ENCODE assay signal across 8 cellular contexts in the genomic region with DNA sequence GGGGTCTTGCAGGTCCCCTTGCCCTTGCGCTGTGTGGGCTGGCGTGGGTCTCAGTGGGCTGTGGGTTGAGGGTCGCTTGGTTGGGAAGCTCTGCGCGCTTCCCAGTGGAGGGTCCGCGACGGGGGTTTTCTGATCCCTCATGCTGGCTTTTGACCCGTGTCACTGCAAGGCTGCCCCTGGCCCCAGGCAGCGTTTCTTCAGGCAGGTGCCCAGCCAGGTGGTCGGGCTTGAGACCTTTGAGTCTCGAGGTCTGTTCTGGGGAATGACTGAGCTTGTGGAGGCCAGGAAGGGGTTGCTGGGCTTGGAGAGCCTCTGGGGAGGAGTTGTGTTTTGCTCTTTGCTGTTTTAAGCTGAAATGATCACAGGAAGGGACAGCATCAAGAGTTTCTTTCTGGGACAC. TPM values are rescaled to one million over a fixed set of nuclear protein-coding genes. Genes with fewer than 3 reads are reported as not detected.
DNase-seq lines count a peak whose midpoint lies in the region; ATAC-seq lines count a peak whose summit lies in the region.

No MANE protein-coding gene starts in this region.

- POLR2A ChIA-PET in naive thymus-derived CD4-positive, alpha-beta T cell (lab: Charles Lee) = interaction anchor here (0.9 to 10.1 kb wide), 14 partner anchors 8 to 314 kb away, joined by 3 to 244 read pairs (median 8); partner anchors contain the start of genes FAAP20, MORN1 and RER1

- no peaks in the 10 kb centered on the region for H3K9me3 Mint-ChIP-seq in stimulated activated naive CD8-positive, alpha-beta T cell treated with anti-CD3 and anti-CD28 coated beads, Interleukin-15, Interleukin-2, amounts not matched to agents 100 ng/mL and 50 ng/mL, for 24 hours
- H3K9me3 Mint-ChIP-seq in naive thymus-derived CD4-positive, alpha-beta T cell = peaks cover 0 to 15% (median 0%) of the 10 kb centered on the region in 11 donors

- peaks cover 7% of the 10 kb centered on the region for H3K36me3 Mint-ChIP-seq in stimulated activated naive CD8-positive, alpha-beta T cell treated with anti-CD3 and anti-CD28 coated beads, Interleukin-15, Interleukin-2, amounts not matched to agents 100 ng/mL and 50 ng/mL, for 24 hours (ENCODE audit: low read depth)
- peaks cover 0 to 22% (median 7%) of the 10 kb centered on the region in 5 donors for H3K36me3 Mint-ChIP-seq in naive thymus-derived CD4-positive, alpha-beta T cell

- peak overlapping the region; percentile 90 for H3K27ac ChIP-seq in effector memory CD4-positive, alpha-beta T cell (ENCODE audit: insufficient read depth, low read length, poor library complexity, severe bottlenecking)
- peak overlapping the region; percentile 78 for H3K27ac ChIP-seq in naive thymus-derived CD4-positive, alpha-beta T cell (ENCODE audit: low read depth, low read length)
- peak overlapping the region; percentile 54 to 82 for H3K27ac ChIP-seq in aorta (ENCODE audit: low read depth in 1 of 2, low read length in 2 of 2)

- peaks cover 76% of the 10 kb centered on the region for H3K4me1 Mint-ChIP-seq in stimulated activated naive CD8-positive, alpha-beta T cell treated with anti-CD3 and anti-CD28 coated beads, Interleukin-15, Interleukin-2, amounts not matched to agents 100 ng/mL and 50 ng/mL, for 24 hours (ENCODE audit: low read depth)
- H3K4me1 Mint-ChIP-seq in naive thymus-derived CD4-positive, alpha-beta T cell = peaks cover 45 to 65% (median 57%) of the 10 kb centered on the region in 7 donors

- H3K27ac Mint-ChIP-seq in stimulated activated naive CD8-positive, alpha-beta T cell treated with anti-CD3 and anti-CD28 coated beads, Interleukin-15, Interleukin-2, amounts not matched to agents 100 ng/mL and 50 ng/mL, for 24 hours = peak overlapping the region; percentile 40
- peak overlapping the region; percentile 46 to 99 (median 97) for H3K27ac Mint-ChIP-seq in naive thymus-derived CD4-positive, alpha-beta T cell

- H3K4me1 ChIP-seq in effector memory CD4-positive, alpha-beta T cell (ENCODE audit: control insufficient read depth, insufficient read depth, low read length, poor library complexity, severe bottlenecking) = peaks cover 62% of the 10 kb centered on the region
- peaks cover 57 to 72% of the 10 kb centered on the region in 2 donors for H3K4me1 ChIP-seq in naive thymus-derived CD4-positive, alpha-beta T cell (ENCODE audit: control insufficient read depth in 2 of 2, insufficient read depth in 2 of 2, low read length in 2 of 2)
- H3K4me1 ChIP-seq in aorta (ENCODE audit: control insufficient read depth in 1 of 2, insufficient read depth in 2 of 2, low read length in 2 of 2) = peaks cover 0 to 6% of the 10 kb centered on the region in 2 donors

- no peak for DNase-seq in stimulated activated naive CD8-positive, alpha-beta T cell treated with anti-CD3 and anti-CD28 coated beads, Interleukin-15, Interleukin-2, amounts not matched to agents 100 U/mL and 50 U/mL, for 24 hours
- no peak for DNase-seq in effector memory CD4-positive, alpha-beta T cell
- DNase-seq in naive thymus-derived CD4-positive, alpha-beta T cell = no peak
- DNase-seq in aorta (peak in 1 of 2 donors; percentile 51), OCI-M1 (lab: John Stamatoyannopoulos, UW) (no peak)

- no peaks in the 10 kb centered on the region for H3K27me3 ChIP-seq in effector memory CD4-positive, alpha-beta T cell (replicated peaks; ENCODE audit: control insufficient read depth, insufficient read depth, low read length, poor library complexity, severe bottlenecking)
- H3K27me3 ChIP-seq in naive thymus-derived CD4-positive, alpha-beta T cell (ENCODE audit: control insufficient read depth in 2 of 2, insufficient read depth in 2 of 2, low read length in 2 of 2) = no peaks in the 10 kb centered on the region
- H3K27me3 ChIP-seq in aorta (ENCODE audit: control insufficient read depth in 1 of 2, insufficient read depth in 2 of 2, low read length in 1 of 2) = no peaks in the 10 kb centered on the region

- H3K36me3 ChIP-seq in effector memory CD4-positive, alpha-beta T cell (ENCODE audit: control insufficient read depth, insufficient read depth, low read length) = peaks cover 5% of the 10 kb centered on the region
- peaks cover 0 to 28% (median 0%) of the 10 kb centered on the region in 3 experiments for H3K36me3 ChIP-seq in naive thymus-derived CD4-positive, alpha-beta T cell (ENCODE audit: control insufficient read depth in 2 of 3, insufficient read depth in 3 of 3, low read length in 3 of 3)
- no peaks in the 10 kb centered on the region for H3K36me3 ChIP-seq in aorta (ENCODE audit: control insufficient read depth in 1 of 2, insufficient read depth in 2 of 2, low read length in 1 of 2)

- 50 to 56% methylated on average over 11 to 12 of the region's 12 CpGs for WGBS in aorta, 2 donors

- ATAC-seq in stimulated activated naive CD8-positive, alpha-beta T cell treated with anti-CD3 and anti-CD28 coated beads, Interleukin-15, Interleukin-2, amounts not matched to agents 100 U/mL and 50 U/mL, for 24 hours = no peak
- ATAC-seq in naive thymus-derived CD4-positive, alpha-beta T cell = no peak
- no peak for ATAC-seq in aorta (ENCODE audit: low FRiP score)
- no peak for ATAC-seq in HG02938 (IDR thresholded peaks at IDR 0.05; ENCODE audit: unreplicated experiment)
- no peak for ATAC-seq in GM21825 (IDR thresholded peaks at IDR 0.05; ENCODE audit: unreplicated experiment)

- no peaks in the 10 kb centered on the region for H3K27me3 Mint-ChIP-seq in stimulated activated naive CD8-positive, alpha-beta T cell treated with anti-CD3 and anti-CD28 coated beads, Interleukin-15, Interleukin-2, amounts not matched to agents 100 ng/mL and 50 ng/mL, for 24 hours
- no peaks in the 10 kb centered on the region for H3K27me3 Mint-ChIP-seq in naive thymus-derived CD4-positive, alpha-beta T cell

- peak overlapping the region; percentile 96 for H3K4me3 ChIP-seq in effector memory CD4-positive, alpha-beta T cell (ENCODE audit: insufficient read depth, low read depth, low read length, poor library complexity, severe bottlenecking)
- H3K4me3 ChIP-seq in naive thymus-derived CD4-positive, alpha-beta T cell (ENCODE audit: low read length) = peak overlapping the region; percentile 83
- H3K4me3 ChIP-seq in aorta (ENCODE audit: low read length in 2 of 2) = no peak overlapping the region

- peak overlapping the region; percentile 71 for H3K4me3 Mint-ChIP-seq in stimulated activated naive CD8-positive, alpha-beta T cell treated with anti-CD3 and anti-CD28 coated beads, Interleukin-15, Interleukin-2, amounts not matched to agents 100 ng/mL and 50 ng/mL, for 24 hours
- H3K4me3 Mint-ChIP-seq in naive thymus-derived CD4-positive, alpha-beta T cell = peak overlapping the region; percentile 89 to 100 (median 94)

- no peaks in the 10 kb centered on the region for H3K9me3 ChIP-seq in effector memory CD4-positive, alpha-beta T cell (ENCODE audit: control insufficient read depth, low read length)
- H3K9me3 ChIP-seq in naive thymus-derived CD4-positive, alpha-beta T cell (ENCODE audit: control insufficient read depth in 2 of 3, low read length in 3 of 3) = no peaks in the 10 kb centered on the region
- H3K9me3 ChIP-seq in aorta (ENCODE audit: control insufficient read depth, low read length) = no peaks in the 10 kb centered on the region

- intact Hi-C loops in naive thymus-derived CD4-positive, alpha-beta T cell (cut with micrococcal nuclease) = loop anchor here (2.0 kb wide), 2 partner anchors 13 to 29 kb away; no protein-coding TSS in a partner anchor
- intact Hi-C loops in aorta (cut with DNase I) = loop anchor here (5.0 kb wide), 3 partner anchors 44 to 79 kb away; no protein-coding TSS in a partner anchor

- CTCF ChIA-PET in naive thymus-derived CD4-positive, alpha-beta T cell (lab: Charles Lee) = interaction anchor here (0.8 to 1.9 kb wide), 6 partner anchors 10 to 82 kb away, joined by 5 to 6 read pairs (median 5); no protein-coding TSS in a partner anchor

RNA-seq across cellular contexts. Expression of gene SKI, which starts 5.3 kb away (rescaled TPM):
- 100 to 1,000 TPM in 2 of 5 experiments, 10 to 100 TPM in 3; 63.4 to 278 (median 97.9) TPM for total RNA-seq in naive thymus-derived CD4-positive, alpha-beta T cell
- polyA plus RNA-seq in naive thymus-derived CD4-positive, alpha-beta T cell = under 1 TPM; 0.61 to 0.92 TPM
- total RNA-seq in aorta = 100 to 1,000 TPM; 114 to 129 TPM
- 10 to 100 TPM; 20.7 to 34.7 TPM for polyA plus RNA-seq in aorta

RNA-seq across cellular contexts. Expression of gene FAAP20, which starts 38.9 kb away (rescaled TPM):
- 10 to 100 TPM; 43.2 to 56.2 (median 48.8) TPM for total RNA-seq in naive thymus-derived CD4-positive, alpha-beta T cell
- polyA plus RNA-seq in naive thymus-derived CD4-positive, alpha-beta T cell = 10 to 100 TPM; 55.9 to 77.0 TPM
- total RNA-seq in aorta = 10 to 100 TPM; 49.0 to 59.9 TPM
- 100 to 1,000 TPM in 1 of 2 donors, 10 to 100 TPM in 1; 61.2 to 124 TPM for polyA plus RNA-seq in aorta

Comparison
In these comparisons a context has a peak if more than half of its experiments do, and no peak if none do; other contexts are left out.
1. H3K4me3 ChIP-seq: peak in effector memory CD4-positive, alpha-beta T cell (single experiment) and naive thymus-derived CD4-positive, alpha-beta T cell (single experiment); none in aorta (0 of 2).
2. Peak in every context shown above with its lines, with median percentiles within 50 percentile points of each other: H3K27ac ChIP-seq.